In the genomic region with DNA sequence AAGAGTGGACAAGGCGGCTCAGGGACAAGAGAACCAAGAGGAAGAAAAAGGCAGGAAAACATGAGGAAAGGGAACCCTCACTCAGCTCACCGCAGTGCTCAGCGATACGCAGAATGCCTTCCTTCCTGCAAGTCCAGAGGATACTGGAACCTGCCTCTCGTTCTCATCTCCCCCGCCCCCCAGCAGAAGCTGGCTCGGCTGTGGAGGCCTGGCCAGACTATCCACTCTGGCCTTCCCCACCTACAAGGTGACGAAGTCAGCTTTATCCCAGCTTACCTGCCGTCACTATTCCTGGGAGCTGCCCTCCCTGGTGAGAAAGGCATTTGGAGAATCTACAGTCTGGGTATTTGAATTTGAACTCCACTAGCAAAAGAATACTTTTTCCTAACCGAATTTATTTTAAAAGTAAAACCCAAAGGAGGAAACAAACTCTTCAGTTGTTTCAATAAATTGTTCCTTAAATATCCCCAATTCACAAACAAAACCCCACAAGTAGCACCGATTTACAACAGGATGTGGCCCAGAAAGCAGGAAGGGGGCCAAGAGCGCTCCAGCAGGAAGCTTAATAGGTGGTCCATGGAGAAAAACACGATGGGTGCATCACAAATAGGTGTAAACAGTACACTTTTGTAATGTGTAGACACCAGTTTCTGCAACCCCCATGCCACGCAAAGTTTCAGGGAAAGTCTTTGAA, we compare ENCODE assay signal across 8 cellular contexts. TPM values are rescaled to one million over a fixed set of nuclear protein-coding genes. Genes with fewer than 3 reads are reported as not detected.
DNase-seq lines count a peak whose midpoint lies in the region; ATAC-seq and TF ChIP-seq lines count a peak whose summit lies in the region.

No MANE protein-coding gene starts in this region.

- peak overlapping the region; percentile 57 for H3K4me3 ChIP-seq in GM06990 (replicated peaks; ENCODE audit: low read depth, low read length)
- H3K4me3 ChIP-seq in retinal pigment epithelial cell (ENCODE audit: low read length) = peak overlapping the region; percentile 53

- H3K4me1 Mint-ChIP-seq in activated B cell treated with CpG ODN at 0.5 μM for 24 hours (peaks cover 78% of the 10 kb centered on the region), glutamatergic neuron (ENCODE audit: low read depth, unreplicated experiment) (peaks cover 39% of the 10 kb centered on the region)

- H3K27me3 Mint-ChIP-seq in activated B cell treated with CpG ODN at 0.5 μM for 24 hours = no peaks in the 10 kb centered on the region
- peaks cover 10% of the 10 kb centered on the region for H3K27me3 Mint-ChIP-seq in glutamatergic neuron (ENCODE audit: unreplicated experiment)

- DNase-seq in GM06990 (ENCODE audit: extremely low read depth, insufficient read length) = no peak
- no peak for DNase-seq in activated B cell treated with CpG ODN at 0.5 μM for 24 hours
- no peak for DNase-seq in glutamatergic neuron
- no peak for DNase-seq in retinal pigment epithelial cell (ENCODE audit: low read depth)
- no peak for DNase-seq in substantia nigra (lab: John Stamatoyannopoulos, UW)
- no peak for DNase-seq in NCI-H510A treated with DMSO at 0.1 percent for 48 hours (lab: John Stamatoyannopoulos, UW)

- CTCF ChIA-PET in activated B cell treated with CpG ODN at 0.5 μM for 24 hours (lab: Charles Lee) = no interaction called here

- ATAC-seq in activated B cell treated with CpG ODN at 0.5 μM for 24 hours (ENCODE audit: low read depth) (no peak), HG03045 (IDR thresholded peaks at IDR 0.05; ENCODE audit: unreplicated experiment) (no peak), HG02981 (IDR thresholded peaks at IDR 0.05; ENCODE audit: unreplicated experiment) (no peak)

- TF ChIP-seq CTCF in GM06990 (IDR thresholded peaks at IDR 0.05; ENCODE audit: insufficient read depth, low read length, poor library complexity, severe bottlenecking) (no peak), activated B cell treated with CpG ODN at 0.5 μM for 24 hours (IDR thresholded peaks at IDR 0.05) (no peak), glutamatergic neuron (IDR thresholded peaks at IDR 0.05; ENCODE audit: partially characterized antibody, unreplicated experiment) (no peak), retinal pigment epithelial cell (conservative IDR thresholded peaks at IDR 0.05; ENCODE audit: low read depth, low read length) (no peak)

- H3K9me3 Mint-ChIP-seq in activated B cell treated with CpG ODN at 0.5 μM for 24 hours (no peaks in the 10 kb centered on the region), glutamatergic neuron (ENCODE audit: unreplicated experiment) (peaks cover 16% of the 10 kb centered on the region)

- H3K27me3 ChIP-seq in GM06990 (replicated peaks; ENCODE audit: control insufficient read depth, insufficient read depth, low read length) = no peaks in the 10 kb centered on the region

- peak overlapping the region; percentile 90 for H3K27ac Mint-ChIP-seq in activated B cell treated with CpG ODN at 0.5 μM for 24 hours
- peak overlapping the region; percentile 85 for H3K27ac Mint-ChIP-seq in glutamatergic neuron (ENCODE audit: unreplicated experiment)

- no peaks in the 10 kb centered on the region; the same call in 1 of the 2 replicates for H3K36me3 ChIP-seq in GM06990 (ENCODE audit: control insufficient read depth, insufficient read depth, low read length)

- POLR2A ChIA-PET in activated B cell treated with CpG ODN at 0.5 μM for 24 hours (lab: Charles Lee) = interaction anchor here (1.0 to 5.0 kb wide), 4 partner anchors 8 to 25 kb away, joined by 3 to 68 read pairs (median 24); partner anchors contain the start of genes GID8 and SLC17A9

- intact Hi-C loops in activated B cell treated with CpG ODN at 0.5 μM for 24 hours (cut with micrococcal nuclease) = loop anchor here (5.0 to 10.0 kb wide), 2 partner anchors 66 to 304 kb away; partner anchors contain the start of gene TCFL5

- no peak overlapping the region for H3K27ac ChIP-seq in substantia nigra (ENCODE audit: low read depth, low read length, poor library complexity, severe bottlenecking)

- H3K4me3 Mint-ChIP-seq in activated B cell treated with CpG ODN at 0.5 μM for 24 hours (peak overlapping the region; percentile 92), glutamatergic neuron (ENCODE audit: unreplicated experiment) (peak overlapping the region; percentile 92)

- peaks cover 9% of the 10 kb centered on the region for H3K36me3 Mint-ChIP-seq in activated B cell treated with CpG ODN at 0.5 μM for 24 hours (ENCODE audit: low read depth)
- no peaks in the 10 kb centered on the region for H3K36me3 Mint-ChIP-seq in glutamatergic neuron (ENCODE audit: unreplicated experiment)

RNA-seq across cellular contexts. Expression of gene DIDO1, which starts 2.1 kb away (rescaled TPM):
- 79.2 and 89.1 TPM in 2 replicates for total RNA-seq in activated B cell treated with CpG ODN at 0.5 μM for 24 hours
- total RNA-seq in glutamatergic neuron (ENCODE audit: unreplicated experiment) = 77.8 TPM

RNA-seq across cellular contexts. Expression of gene GID8, which starts 9.6 kb away (rescaled TPM):
- total RNA-seq in activated B cell treated with CpG ODN at 0.5 μM for 24 hours (40.9 and 43.1 TPM in 2 replicates), glutamatergic neuron (ENCODE audit: unreplicated experiment) (57.8 TPM)

RNA-seq across cellular contexts. Expression of gene SLC17A9, which starts 24.1 kb away (rescaled TPM):
- 45.0 and 47.6 TPM in 2 replicates for total RNA-seq in activated B cell treated with CpG ODN at 0.5 μM for 24 hours
- 1.8 TPM for total RNA-seq in glutamatergic neuron (ENCODE audit: unreplicated experiment)

Comparison
In these comparisons a context has a peak if more than half of its experiments do, and no peak if none do; other contexts are left out.
1. RNA of gene SLC17A9, which starts 24.1 kb away (total RNA-seq): 45.0 to 47.6 TPM in activated B cell treated with CpG ODN at 0.5 μM for 24 hours; 1.8 TPM in glutamatergic neuron (single experiment); every median in the first group is over 10 times any median in the second.